24 cellular contexts compared by ENCODE assay signal in genomic region chr21:32674731-32675130, GRCh38. TPM values are rescaled to one million over a fixed set of nuclear protein-coding genes. Genes with fewer than 3 reads are reported as not detected.
DNase-seq lines count a peak whose midpoint lies in the region; ATAC-seq and TF ChIP-seq lines count a peak whose summit lies in the region.
"Had no signal": no experiment of that assay in that cellular context is flagged by ENCODE, and none has a peak within 500 bp of the region (broad histone marks: within the 10 kb centered on the region; RNA-seq: fewer than 3 reads in every experiment).

No MANE protein-coding gene starts in this region.

- no peak for TF ChIP-seq CTCF in endodermal cell (conservative IDR thresholded peaks at IDR 0.05)
- TF ChIP-seq CTCF in mucosa of descending colon (IDR thresholded peaks at IDR 0.05), result no peak
- no peak for TF ChIP-seq CTCF in prostate gland (IDR thresholded peaks at IDR 0.05)

- intact Hi-C loops in mucosa of descending colon (cut with DNase I, micrococcal nuclease), result no loop called here
- intact Hi-C loops in prostate gland (cut with DNase I), result no loop called here

- H3K9me3 ChIP-seq in endodermal cell (ENCODE audit: control insufficient read depth, low read length) (no peaks in the 10 kb centered on the region), mucosa of descending colon (no peaks in the 10 kb centered on the region), prostate gland (no peaks in the 10 kb centered on the region)
- H3K9me3 ChIP-seq: BE2C; BLaER1 treated with 17β-estradiol and CSF1 and Interleukin-3, amounts not matched to agents 10 nM and 100 nM had no signal

- peaks cover 7% of the 10 kb centered on the region for H3K4me1 ChIP-seq in endodermal cell (ENCODE audit: control insufficient read depth, insufficient read depth, low read length)
- no peaks in the 10 kb centered on the region for H3K4me1 ChIP-seq in mucosa of descending colon (ENCODE audit: low read depth)
- no peaks in the 10 kb centered on the region for H3K4me1 ChIP-seq in prostate gland (replicated peaks)
- H3K4me1 ChIP-seq: BE2C; BLaER1 treated with 17β-estradiol and CSF1 and Interleukin-3, amounts not matched to agents 10 nM and 100 nM had no signal

- peaks cover 5 to 9% of the 10 kb centered on the region in 2 donors for H3K36me3 Mint-ChIP-seq in activated T-cell treated with anti-CD3 and anti-CD28 coated beads, Interleukin-2, amount 50 U/mL, for 72 hours (ENCODE audit: insufficient read depth in 2 of 2)
- peaks cover 7% of the 10 kb centered on the region for H3K36me3 Mint-ChIP-seq in endodermal cell (ENCODE audit: low read depth)
- H3K36me3 Mint-ChIP-seq in activated CD8-positive, alpha-beta memory T cell treated with anti-CD3 and anti-CD28 coated beads, Interleukin-2, amount 10 ng/mL, durations not matched to agents 7 days and 5 days, result peaks cover 11% of the 10 kb centered on the region

- no peaks in the 10 kb centered on the region for H3K4me1 Mint-ChIP-seq in activated T-cell treated with anti-CD3 and anti-CD28 coated beads, Interleukin-2, amount 50 U/mL, for 72 hours (ENCODE audit: low read depth)
- peaks cover 37% of the 10 kb centered on the region for H3K4me1 Mint-ChIP-seq in endodermal cell
- H3K4me1 Mint-ChIP-seq in activated CD8-positive, alpha-beta memory T cell treated with anti-CD3 and anti-CD28 coated beads, Interleukin-2, amount 10 ng/mL, durations not matched to agents 7 days and 5 days, result no peaks in the 10 kb centered on the region
- H3K4me1 Mint-ChIP-seq: CD14-positive monocyte; CD8-positive, alpha-beta memory T cell; H9 had no signal

- WGBS in endodermal cell (ENCODE audit: insufficient coverage in 1 of 2, insufficient read length in 1 of 2), 2 experiments, result 56% methylated on average over 2 of the region's 2 CpGs; no CpG with 5 or more reads in 1 of the 2 experiments
- 93% methylated on average over 2 of the region's 2 CpGs for WGBS in prostate gland

- H3K27me3 ChIP-seq in endodermal cell (ENCODE audit: control insufficient read depth, insufficient read depth, low read length, poor library complexity, severe bottlenecking) (no peaks in the 10 kb centered on the region), prostate gland (replicated peaks; ENCODE audit: insufficient read depth) (no peaks in the 10 kb centered on the region)
- H3K27me3 ChIP-seq: BE2C; BLaER1 treated with 17β-estradiol and CSF1 and Interleukin-3, amounts not matched to agents 10 nM and 100 nM had no signal

- H3K36me3 ChIP-seq in endodermal cell (ENCODE audit: control insufficient read depth, insufficient read depth, low read length) (peaks cover 26% of the 10 kb centered on the region), mucosa of descending colon (ENCODE audit: low read depth) (no peaks in the 10 kb centered on the region), prostate gland (no peaks in the 10 kb centered on the region)

- DNase-seq in NCI-H146 treated with DMSO at 0.1 percent for 48 hours (lab: John Stamatoyannopoulos, UW; ENCODE audit: unreplicated experiment) (peak; percentile 0), NCI-H146 (lab: John Stamatoyannopoulos, UW) (no peak), endodermal cell (no peak), mucosa of descending colon (no peak), prostate gland (ENCODE audit: low spot score) (no peak)
- DNase-seq in activated T-cell treated with anti-CD3 and anti-CD28 coated beads, Interleukin-2, amount 50 U/mL, for 72 hours, result no peak
- DNase-seq in activated T-cell treated with anti-CD3 and anti-CD28 coated beads, Interleukin-2, amount 50 U/mL, for 48 hours, result no peak
- DNase-seq in activated CD8-positive, alpha-beta memory T cell treated with anti-CD3 and anti-CD28 coated beads, Interleukin-2, amount 10 ng/mL, durations not matched to agents 7 days and 5 days, result no peak
- DNase-seq: AML-193; BE2C; CD4-positive, alpha-beta T cell; CD8-positive, alpha-beta memory T cell; DMS 273 treated with DMSO at 0.1 percent for 48 hours; DMS79; EL; GDM1; GM23248; H9; HFFc6 had no signal

- no peak for TF ChIP-seq POLR2A in prostate gland (IDR thresholded peaks at IDR 0.05)

- H3K4me3 Mint-ChIP-seq in activated T-cell treated with anti-CD3 and anti-CD28 coated beads, Interleukin-2, amount 50 U/mL, for 72 hours, result no peak overlapping the region
- H3K4me3 Mint-ChIP-seq in endodermal cell, result no peak overlapping the region
- no peak overlapping the region for H3K4me3 Mint-ChIP-seq in activated CD8-positive, alpha-beta memory T cell treated with anti-CD3 and anti-CD28 coated beads, Interleukin-2, amount 10 ng/mL, durations not matched to agents 7 days and 5 days
- H3K4me3 Mint-ChIP-seq: CD14-positive monocyte; CD4-positive, alpha-beta T cell; CD8-positive, alpha-beta memory T cell; H9; HFFc6 had no signal

- CTCF ChIA-PET in activated CD8-positive, alpha-beta memory T cell treated with anti-CD3 and anti-CD28 coated beads, Interleukin-2, amount 10 ng/mL, durations not matched to agents 7 days and 5 days (lab: Charles Lee), result no interaction called here

- ATAC-seq in activated T-cell treated with anti-CD3 and anti-CD28 coated beads, Interleukin-2, amount 50 U/mL, for 72 hours (replicated peaks in 1 of 2), result no peak
- peak; percentile 82 for ATAC-seq in mucosa of descending colon
- ATAC-seq in activated CD8-positive, alpha-beta memory T cell treated with anti-CD3 and anti-CD28 coated beads, Interleukin-2, amount 10 ng/mL, durations not matched to agents 7 days and 5 days, result no peak
- ATAC-seq: GM12878, HCT116 had no signal

- H3K4me3 ChIP-seq in endodermal cell (ENCODE audit: low read length), result peak overlapping the region; percentile 21
- H3K4me3 ChIP-seq in mucosa of descending colon, result no peak overlapping the region
- H3K4me3 ChIP-seq in prostate gland, result no peak overlapping the region
- H3K4me3 ChIP-seq: BLaER1 treated with 17β-estradiol and CSF1 and Interleukin-3, amounts not matched to agents 10 nM and 100 nM; GM12878; GM23248 had no signal

- no peaks in the 10 kb centered on the region for H3K9me3 Mint-ChIP-seq in activated T-cell treated with anti-CD3 and anti-CD28 coated beads, Interleukin-2, amount 50 U/mL, for 72 hours
- H3K9me3 Mint-ChIP-seq in endodermal cell, result no peaks in the 10 kb centered on the region
- H3K9me3 Mint-ChIP-seq in activated CD8-positive, alpha-beta memory T cell treated with anti-CD3 and anti-CD28 coated beads, Interleukin-2, amount 10 ng/mL, durations not matched to agents 7 days and 5 days (ENCODE audit: low read depth), result no peaks in the 10 kb centered on the region
- H3K9me3 Mint-ChIP-seq: CD14-positive monocyte; CD4-positive, alpha-beta T cell; CD8-positive, alpha-beta memory T cell; H9; HFFc6 had no signal

- no peak overlapping the region for H3K9ac ChIP-seq in endodermal cell (ENCODE audit: extremely low read depth, low read length, poor library complexity, severe bottlenecking)
- H3K9ac ChIP-seq: BLaER1 treated with 17β-estradiol and CSF1 and Interleukin-3, amounts not matched to agents 10 nM and 100 nM; GM23248 had no signal

- H3K27ac ChIP-seq in endodermal cell (ENCODE audit: low read depth, low read length), result no peak overlapping the region
- no peak overlapping the region for H3K27ac ChIP-seq in prostate gland
- H3K27ac ChIP-seq: 22Rv1; BLaER1 treated with 17β-estradiol and CSF1 and Interleukin-3, amounts not matched to agents 10 nM and 100 nM; GM23248 had no signal

- H3K27me3 Mint-ChIP-seq in activated T-cell treated with anti-CD3 and anti-CD28 coated beads, Interleukin-2, amount 50 U/mL, for 72 hours (ENCODE audit: low read depth), result no peaks in the 10 kb centered on the region
- no peaks in the 10 kb centered on the region for H3K27me3 Mint-ChIP-seq in endodermal cell (ENCODE audit: insufficient read depth)
- no peaks in the 10 kb centered on the region for H3K27me3 Mint-ChIP-seq in activated CD8-positive, alpha-beta memory T cell treated with anti-CD3 and anti-CD28 coated beads, Interleukin-2, amount 10 ng/mL, durations not matched to agents 7 days and 5 days
- H3K27me3 Mint-ChIP-seq: CD4-positive, alpha-beta T cell; CD8-positive, alpha-beta memory T cell had no signal

- H3K27ac Mint-ChIP-seq in activated T-cell treated with anti-CD3 and anti-CD28 coated beads, Interleukin-2, amount 50 U/mL, for 72 hours, result peak overlapping the region; percentile 86
- H3K27ac Mint-ChIP-seq in endodermal cell, result peak overlapping the region; percentile 1
- H3K27ac Mint-ChIP-seq in activated CD8-positive, alpha-beta memory T cell treated with anti-CD3 and anti-CD28 coated beads, Interleukin-2, amount 10 ng/mL, durations not matched to agents 7 days and 5 days, result no peak overlapping the region
- H3K27ac Mint-ChIP-seq: CD4-positive, alpha-beta T cell; H9; HFFc6 had no signal

RNA-seq across cellular contexts. Expression of gene SYNJ1, which starts 53.1 kb away (rescaled TPM):
- 10 to 100 TPM; 17.3 to 17.9 TPM for total RNA-seq in activated T-cell treated with anti-CD3 and anti-CD28 coated beads, Interleukin-2, amount 50 U/mL, for 72 hours
- total RNA-seq in endodermal cell (10 to 100 TPM in 1 of 2 donors, 1 to 10 TPM in 1; 6.0 to 12.2 TPM), mucosa of descending colon (10 to 100 TPM; 13.2 to 21.1 (median 16.8) TPM), prostate gland (1 to 10 TPM; 7.9 to 9.2 TPM)
- 9.3 TPM for polyA plus RNA-seq in endodermal cell (2013, experiment 1 of 2)
- polyA plus RNA-seq in endodermal cell (2013, experiment 2 of 2), result 12.0 TPM
- total RNA-seq in activated CD8-positive, alpha-beta memory T cell treated with anti-CD3 and anti-CD28 coated beads, Interleukin-2, amount 10 ng/mL, durations not matched to agents 7 days and 5 days, result 10 to 100 TPM; 15.2 to 21.3 TPM
